In genomic region chr12:62632521-62632920, GRCh38 we compare ENCODE assay signal across 1 cellular context.
TF ChIP-seq lines count a peak whose summit lies in the region.

No MANE protein-coding gene starts in this region.

TF ChIP-seq in GM23338, 12 proteins besides CTCF, POLR2A, EP300 and RAD21 (continued from another document):
- TF ChIP-seq, protein P1, sequence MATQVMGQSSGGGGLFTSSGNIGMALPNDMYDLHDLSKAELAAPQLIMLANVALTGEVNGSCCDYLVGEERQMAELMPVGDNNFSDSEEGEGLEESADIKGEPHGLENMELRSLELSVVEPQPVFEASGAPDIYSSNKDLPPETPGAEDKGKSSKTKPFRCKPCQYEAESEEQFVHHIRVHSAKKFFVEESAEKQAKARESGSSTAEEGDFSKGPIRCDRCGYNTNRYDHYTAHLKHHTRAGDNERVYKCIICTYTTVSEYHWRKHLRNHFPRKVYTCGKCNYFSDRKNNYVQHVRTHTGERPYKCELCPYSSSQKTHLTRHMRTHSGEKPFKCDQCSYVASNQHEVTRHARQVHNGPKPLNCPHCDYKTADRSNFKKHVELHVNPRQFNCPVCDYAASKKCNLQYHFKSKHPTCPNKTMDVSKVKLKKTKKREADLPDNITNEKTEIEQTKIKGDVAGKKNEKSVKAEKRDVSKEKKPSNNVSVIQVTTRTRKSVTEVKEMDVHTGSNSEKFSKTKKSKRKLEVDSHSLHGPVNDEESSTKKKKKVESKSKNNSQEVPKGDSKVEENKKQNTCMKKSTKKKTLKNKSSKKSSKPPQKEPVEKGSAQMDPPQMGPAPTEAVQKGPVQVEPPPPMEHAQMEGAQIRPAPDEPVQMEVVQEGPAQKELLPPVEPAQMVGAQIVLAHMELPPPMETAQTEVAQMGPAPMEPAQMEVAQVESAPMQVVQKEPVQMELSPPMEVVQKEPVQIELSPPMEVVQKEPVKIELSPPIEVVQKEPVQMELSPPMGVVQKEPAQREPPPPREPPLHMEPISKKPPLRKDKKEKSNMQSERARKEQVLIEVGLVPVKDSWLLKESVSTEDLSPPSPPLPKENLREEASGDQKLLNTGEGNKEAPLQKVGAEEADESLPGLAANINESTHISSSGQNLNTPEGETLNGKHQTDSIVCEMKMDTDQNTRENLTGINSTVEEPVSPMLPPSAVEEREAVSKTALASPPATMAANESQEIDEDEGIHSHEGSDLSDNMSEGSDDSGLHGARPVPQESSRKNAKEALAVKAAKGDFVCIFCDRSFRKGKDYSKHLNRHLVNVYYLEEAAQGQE (IDR thresholded peaks at IDR 0.05; ENCODE audit: unreplicated experiment), result no peak
- TF ChIP-seq POLR2AphosphoS5 (IDR thresholded peaks at IDR 0.05; ENCODE audit: low read depth) (no peak), EZH2phosphoT487 (IDR thresholded peaks at IDR 0.05; ENCODE audit: unreplicated experiment) (no peak)
